Comparison of ENCODE assay signal across 12 cellular contexts in the genomic region with DNA sequence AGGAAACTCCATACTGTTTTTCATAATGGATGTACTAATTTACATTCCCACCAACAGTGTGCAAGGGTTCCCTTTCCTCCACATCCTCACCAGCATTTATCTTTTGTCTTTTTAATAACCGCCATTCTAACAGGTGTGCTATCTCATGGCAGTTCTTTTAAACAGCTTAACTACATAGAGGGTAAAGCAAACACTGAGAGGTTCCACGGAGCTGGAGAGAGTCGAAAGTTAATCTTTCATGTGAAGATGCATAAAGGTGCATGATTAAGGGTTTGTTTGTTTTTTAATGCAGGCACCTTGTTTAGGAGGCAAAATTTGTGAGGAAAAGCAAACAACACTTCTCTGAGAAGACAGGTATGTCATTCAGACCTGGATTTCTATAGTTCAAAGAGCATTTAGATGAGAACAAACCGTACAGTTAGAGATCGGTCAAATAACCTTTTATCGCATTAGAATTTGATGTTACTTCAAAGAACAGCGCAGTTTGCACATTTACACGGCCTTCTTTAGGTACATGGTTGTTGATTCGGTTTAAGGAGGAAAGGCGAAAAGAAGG.
"Had no signal": no experiment of that assay in that cellular context is flagged by ENCODE, and none has a peak within 500 bp of the region (broad histone marks: within the 10 kb centered on the region; RNA-seq: fewer than 3 reads in every experiment).

No MANE protein-coding gene starts in this region.

- H3K4me3 ChIP-seq: colonic mucosa, esophagus squamous epithelium, mucosa of descending colon had no signal

- H3K9me3 ChIP-seq: colonic mucosa, esophagus squamous epithelium, mucosa of descending colon had no signal

- H3K4me1 Mint-ChIP-seq: activated B cell treated with CpG ODN at 0.5 μM for 24 hours; activated CD4-positive, alpha-beta T cell treated with anti-CD3 and anti-CD28 coated beads, Interleukin-2, amount 10 ng/mL, durations not matched to agents 24 days and 14 days; naive thymus-derived CD8-positive, alpha-beta T cell had no signal

- H3K36me3 Mint-ChIP-seq: naive thymus-derived CD8-positive, alpha-beta T cell had no signal

- H3K36me3 ChIP-seq: colonic mucosa, esophagus squamous epithelium had no signal

- H3K9me3 Mint-ChIP-seq: activated CD4-positive, alpha-beta T cell treated with anti-CD3 and anti-CD28 coated beads, Interleukin-2, amount 10 ng/mL, durations not matched to agents 24 days and 14 days had no signal

- H3K27me3 Mint-ChIP-seq: activated B cell treated with CpG ODN at 0.5 μM for 24 hours had no signal

- H3K27me3 ChIP-seq: colonic mucosa had no signal

- H3K27ac ChIP-seq: colonic mucosa, esophagus squamous epithelium had no signal

- H3K4me1 ChIP-seq: colonic mucosa, esophagus squamous epithelium had no signal

- DNase-seq: activated B cell treated with CpG ODN at 0.5 μM for 24 hours; activated CD4-positive, alpha-beta T cell treated with anti-CD3 and anti-CD28 coated beads, Interleukin-2, amount 10 ng/mL, durations not matched to agents 24 days and 14 days; activated naive CD4-positive, alpha-beta T cell treated with Interleukin-2 at 50 U/mL for 16 hours; caudate nucleus; colonic mucosa; esophagus squamous epithelium; foreskin fibroblast; left cardiac atrium; mucosa of descending colon; naive thymus-derived CD8-positive, alpha-beta T cell; posterior cingulate gyrus; small intestine had no signal

- H3K27ac Mint-ChIP-seq: activated B cell treated with CpG ODN at 0.5 μM for 24 hours; activated CD4-positive, alpha-beta T cell treated with anti-CD3 and anti-CD28 coated beads, Interleukin-2, amount 10 ng/mL, durations not matched to agents 24 days and 14 days; naive thymus-derived CD8-positive, alpha-beta T cell had no signal

- H3K4me3 Mint-ChIP-seq: activated B cell treated with CpG ODN at 0.5 μM for 24 hours; activated CD4-positive, alpha-beta T cell treated with anti-CD3 and anti-CD28 coated beads, Interleukin-2, amount 10 ng/mL, durations not matched to agents 24 days and 14 days; naive thymus-derived CD8-positive, alpha-beta T cell had no signal
